Comparison of ENCODE assay signal across 8 cellular contexts in the genomic region with DNA sequence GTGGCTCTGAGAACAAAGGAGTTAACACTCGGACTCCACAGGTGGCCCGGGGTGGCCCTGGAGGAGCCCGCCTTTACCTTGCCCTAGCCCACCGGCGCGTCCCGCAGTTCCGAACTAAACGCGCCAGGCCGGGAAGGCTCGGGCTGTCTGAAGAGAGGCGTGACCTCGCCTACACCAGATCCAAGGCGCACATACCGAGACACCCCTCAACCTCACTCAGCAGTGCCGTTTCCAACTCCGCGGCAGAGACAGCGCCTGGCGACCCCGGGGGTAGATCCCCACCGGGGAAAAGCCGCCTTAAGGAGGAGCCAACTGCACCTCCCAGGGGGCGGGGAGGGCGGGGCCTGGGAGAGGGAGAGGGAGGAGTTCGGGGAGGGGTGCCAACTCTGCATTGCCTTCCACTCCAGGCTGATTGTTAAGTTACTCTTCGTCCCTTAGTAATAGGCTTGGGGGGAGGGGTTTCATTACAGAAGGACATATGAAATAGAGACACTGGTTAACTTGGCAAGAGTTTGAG. TPM values are rescaled to one million over a fixed set of nuclear protein-coding genes. Genes with fewer than 3 reads are reported as not detected.
DNase-seq lines count a peak whose midpoint lies in the region; ATAC-seq and TF ChIP-seq lines count a peak whose summit lies in the region.

A gene (minus strand): TSS at position 272 of the 517 bp plus-strand sequence. CDS start 1,408 bp downstream, outside the sequence.

- H2AFZ ChIP-seq in SU-DHL-6 (ENCODE audit: low read depth, low read length, severe bottlenecking): peak within 1 kb of the TSS; percentile 99

- peak within 1 kb of the TSS; percentile 95 for H3K4me2 ChIP-seq in SU-DHL-6 (ENCODE audit: low read depth, low read length, poor library complexity, severe bottlenecking)

- intact Hi-C loops in posterior vena cava (cut with DNase I): no loop called here

- H3K27ac Mint-ChIP-seq in activated naive CD8-positive, alpha-beta T cell treated with anti-CD3 and anti-CD28 coated beads, Interleukin-2, amount 50 U/mL, for 24 hours: peak within 1 kb of the TSS; percentile 86

- H3K36me3 Mint-ChIP-seq in activated naive CD8-positive, alpha-beta T cell treated with anti-CD3 and anti-CD28 coated beads, Interleukin-2, amount 50 U/mL, for 24 hours (ENCODE audit: low read depth): peaks cover 21% of the 10 kb centered on the region

- DNase-seq in NCI-H1105 treated with DMSO at 0.1 percent for 48 hours (lab: John Stamatoyannopoulos, UW) (peak; percentile 93), cardiac muscle cell (ENCODE audit: low read depth in 1 of 2, low spot score in 1 of 2) (peak; percentile 92 to 96), posterior vena cava (ENCODE audit: low spot score) (peak; percentile 94), upper lobe of left lung (peak; percentile 94)
- DNase-seq in activated naive CD8-positive, alpha-beta T cell treated with anti-CD3 and anti-CD28 coated beads, Interleukin-2, amount 50 U/mL, for 24 hours: peak; percentile 86

- H3K4me1 Mint-ChIP-seq in activated naive CD8-positive, alpha-beta T cell treated with anti-CD3 and anti-CD28 coated beads, Interleukin-2, amount 50 U/mL, for 24 hours: peaks cover 33% of the 10 kb centered on the region

- H3K4me1 ChIP-seq in cardiac muscle cell (ENCODE audit: low read depth) (peaks cover 11% of the 10 kb centered on the region), upper lobe of left lung (peaks cover 8 to 28% (median 20%) of the 10 kb centered on the region in 4 donors)

- peak within 1 kb of the TSS; percentile 92 for H3K9ac ChIP-seq in SU-DHL-6 (ENCODE audit: low read length)

- ATAC-seq in HG02642 (IDR thresholded peaks at IDR 0.05; ENCODE audit: poor library complexity, unreplicated experiment) (peak; percentile 57), upper lobe of left lung (ENCODE audit: low FRiP score in 2 of 2) (peak; percentile 89 to 95)
- peak; percentile 88 for ATAC-seq in activated naive CD8-positive, alpha-beta T cell treated with anti-CD3 and anti-CD28 coated beads, Interleukin-2, amount 50 U/mL, for 24 hours

- peaks cover 36% of the 10 kb centered on the region for H3K79me2 ChIP-seq in SU-DHL-6 (ENCODE audit: insufficient read depth, low read length)

- H3K27me3 ChIP-seq in SU-DHL-6 (ENCODE audit: low read length) (no peaks in the 10 kb centered on the region), cardiac muscle cell (no peaks in the 10 kb centered on the region), upper lobe of left lung (no peaks in the 10 kb centered on the region)

- WGBS in upper lobe of left lung, 2 donors: 0 to 1% methylated on average over 19 to 28 of the region's 28 CpGs

- H3K36me3 ChIP-seq in SU-DHL-6 (ENCODE audit: low read length): peaks cover 14% of the 10 kb centered on the region; the same call in 1 of the 2 replicates
- H3K36me3 ChIP-seq in cardiac muscle cell: peaks cover 8% of the 10 kb centered on the region
- H3K36me3 ChIP-seq in upper lobe of left lung: peaks cover 0 to 6% (median 0%) of the 10 kb centered on the region in 4 donors

- TF ChIP-seq CTCF in SU-DHL-6 (IDR thresholded peaks at IDR 0.05; ENCODE audit: insufficient read depth, low read length, poor library complexity, severe bottlenecking) (no peak), cardiac muscle cell (IDR thresholded peaks at IDR 0.05; ENCODE audit: low read depth, low read length) (no peak), upper lobe of left lung (IDR thresholded peaks at IDR 0.05) (no peak)

- no peaks in the 10 kb centered on the region for H3K9me3 Mint-ChIP-seq in activated naive CD8-positive, alpha-beta T cell treated with anti-CD3 and anti-CD28 coated beads, Interleukin-2, amount 50 U/mL, for 24 hours

- TF ChIP-seq POLR2A in GM10847 (IDR thresholded peaks at IDR 0.05; ENCODE audit: extremely low read depth, insufficient read length): peak; percentile 68
- TF ChIP-seq POLR2A in upper lobe of left lung (IDR thresholded peaks at IDR 0.05): peak in 3 of 4 donors; percentile 70 to 73 (median 70)

- peak in 1 of 4 donors; percentile 17 for TF ChIP-seq EP300 in upper lobe of left lung (IDR thresholded peaks at IDR 0.05)

- H3K4me3 Mint-ChIP-seq in activated naive CD8-positive, alpha-beta T cell treated with anti-CD3 and anti-CD28 coated beads, Interleukin-2, amount 50 U/mL, for 24 hours: peak within 1 kb of the TSS; percentile 90

- H3K9me3 ChIP-seq in SU-DHL-6 (ENCODE audit: insufficient read depth, low read length) (no peaks in the 10 kb centered on the region), cardiac muscle cell (ENCODE audit: low read depth) (no peaks in the 10 kb centered on the region), upper lobe of left lung (no peaks in the 10 kb centered on the region)

- H3F3A ChIP-seq in SU-DHL-6 (ENCODE audit: insufficient read depth): peaks cover 22% of the 10 kb centered on the region

- no peaks in the 10 kb centered on the region; the same call in 1 of the 2 replicates for H4K20me1 ChIP-seq in SU-DHL-6 (ENCODE audit: low read depth, low read length)

- H3K4me3 ChIP-seq in SU-DHL-6 (ENCODE audit: insufficient read depth, low read length, poor library complexity, severe bottlenecking) (peak within 1 kb of the TSS; percentile 98), cardiac muscle cell (peak within 1 kb of the TSS; percentile 82), upper lobe of left lung (peak within 1 kb of the TSS; percentile 79 to 92 (median 91))

- no peaks in the 10 kb centered on the region for H3K9me2 ChIP-seq in SU-DHL-6 (replicated peaks; ENCODE audit: insufficient read depth, low read length)

- H3K27me3 Mint-ChIP-seq in activated naive CD8-positive, alpha-beta T cell treated with anti-CD3 and anti-CD28 coated beads, Interleukin-2, amount 50 U/mL, for 24 hours: peaks cover 23% of the 10 kb centered on the region

- H3K27ac ChIP-seq in SU-DHL-6 (ENCODE audit: low read depth, low read length) (peak within 1 kb of the TSS; percentile 83), cardiac muscle cell (peak within 1 kb of the TSS; percentile 96), upper lobe of left lung (peak within 1 kb of the TSS; percentile 87 to 96 (median 94))

RNA-seq across cellular contexts. Expression of the gene that starts here (rescaled TPM):
- total RNA-seq in cardiac muscle cell (43.2 and 61.4 TPM in 2 replicates), posterior vena cava (10 to 100 TPM; 67.9 to 70.3 TPM), upper lobe of left lung (100 to 1,000 TPM in 1 of 6 donors, 10 to 100 TPM in 5; 49.3 to 102 (median 63.2) TPM)
- 42.8 and 50.8 TPM in 2 replicates for polyA plus RNA-seq in cardiac muscle cell

Comparison
In these comparisons a context has a peak if more than half of its experiments do, and no peak if none do; other contexts are left out.
1. Peak in every context shown above with its lines: DNase-seq, ATAC-seq, H3K4me3 ChIP-seq and H3K27ac ChIP-seq.